13 cellular contexts compared by ENCODE assay signal in genomic region chr7:139018910-139019309, GRCh38. TPM values are rescaled to one million over a fixed set of nuclear protein-coding genes. Genes with fewer than 3 reads are reported as not detected.
DNase-seq lines count a peak whose midpoint lies in the region; ATAC-seq, FAIRE-seq and TF ChIP-seq lines count a peak whose summit lies in the region.
"Had no signal": no experiment of that assay in that cellular context is flagged by ENCODE, and none has a peak within 500 bp of the region (broad histone marks: within the 10 kb centered on the region; RNA-seq: fewer than 3 reads in every experiment).

No MANE protein-coding gene starts in this region.

- H3K4me1 ChIP-seq in A549 (peaks cover 11% of the 10 kb centered on the region; the same call in 2 of the 3 replicates), mucosa of descending colon (ENCODE audit: low read depth) (no peaks in the 10 kb centered on the region), small intestine (ENCODE audit: control insufficient read depth in 2 of 2, insufficient read depth in 1 of 2, low read depth in 1 of 2, low read length in 1 of 2) (no peaks in the 10 kb centered on the region)

- ATAC-seq in A549 (peak; percentile 3 to 16; a peak in 2 of 6 replicates), mucosa of descending colon (peak; percentile 23), GM21576 (IDR thresholded peaks at IDR 0.05; ENCODE audit: unreplicated experiment) (no peak), GM21529 (IDR thresholded peaks at IDR 0.05; ENCODE audit: unreplicated experiment) (no peak)
- ATAC-seq: CD8-positive, alpha-beta T cell had no signal

- no peaks in the 10 kb centered on the region for H3K27me3 ChIP-seq in small intestine (ENCODE audit: control insufficient read depth in 2 of 2, insufficient read depth in 2 of 2, low read length in 2 of 2)

- no peak for TF ChIP-seq RAD21 in A549 (conservative IDR thresholded peaks at IDR 0.05 in 1 of 2, IDR thresholded peaks at IDR 0.05 in 1 of 2)

- 83% methylated on average over 3 of the region's 3 CpGs for WGBS in A549 (ENCODE audit: missing lambda C conversion rate)
- WGBS in small intestine, 3 donors: 46 to 66% (median 47%) methylated on average over 3 of the region's 3 CpGs

- H3K9me3 ChIP-seq in A549 (no peaks in the 10 kb centered on the region), mucosa of descending colon (no peaks in the 10 kb centered on the region), small intestine (ENCODE audit: control insufficient read depth, low read depth) (no peaks in the 10 kb centered on the region)

- CTCF ChIA-PET in A549 (lab: Yijun Ruan, JAX): interaction anchor here (0.7 to 4.5 kb wide), 5 partner anchors 8 to 109 kb away, joined by 3 to 53 read pairs (median 10); no protein-coding TSS in a partner anchor

- H3K36me3 ChIP-seq in mucosa of descending colon (ENCODE audit: low read depth) (no peaks in the 10 kb centered on the region), small intestine (ENCODE audit: control insufficient read depth in 2 of 2, insufficient read depth in 2 of 2, low read length in 2 of 2) (peaks cover 0 to 2% of the 10 kb centered on the region in 2 donors)

- FAIRE-seq in A549 (lab: Jason Lieb, UNC): no peak
- FAIRE-seq in small intestine (lab: Jason Lieb, UNC): no peak
- FAIRE-seq: GM19239 had no signal

- TF ChIP-seq EP300 in A549 (IDR thresholded peaks at IDR 0.05): no peak

- intact Hi-C loops in mucosa of descending colon (cut with DNase I, micrococcal nuclease): no loop called here

- TF ChIP-seq POLR2A in A549 (IDR thresholded peaks at IDR 0.05; ENCODE audit: low read length): no peak

- POLR2A ChIA-PET in A549 (lab: Yijun Ruan, JAX): no interaction called here

- in situ Hi-C loops in SK-MEL-5 (cut with HindIII; ENCODE audit: low pct_unique_long_range_greater_than_20kb, low sequenced_read_pairs): no loop called here

- TF ChIP-seq CTCF in A549 (IDR thresholded peaks at IDR 0.05) (no peak), mucosa of descending colon (IDR thresholded peaks at IDR 0.05) (no peak)

- H3K4me2 ChIP-seq in A549: no peak overlapping the region

- no peak overlapping the region for H3K4me3 ChIP-seq in A549
- no peak overlapping the region for H3K4me3 ChIP-seq in mucosa of descending colon
- H3K4me3 ChIP-seq in small intestine (ENCODE audit: low read depth in 1 of 2, low read length in 2 of 2): no peak overlapping the region

- H3K27ac ChIP-seq in A549 (no peak overlapping the region), small intestine (ENCODE audit: low read depth in 1 of 2, low read length in 1 of 2) (no peak overlapping the region)

- DNase-seq in A549 (ENCODE audit: low read depth in 1 of 2, low spot score in 1 of 2) (no peak), SK-MEL-5 (ENCODE audit: low read depth, low spot score) (peak; percentile 90), mucosa of descending colon (no peak), small intestine (peak; percentile 36), GDM1 (lab: John Stamatoyannopoulos, UW) (no peak)
- DNase-seq: CD8-positive, alpha-beta T cell; COR-L47; DMS79; IMR-90; KG1 had no signal

TF ChIP-seq in A549, 52 proteins besides CTCF, POLR2A, EP300 and RAD21:
- TF ChIP-seq MAX (IDR thresholded peaks at IDR 0.05) (no peak), CHD2 (IDR thresholded peaks at IDR 0.05; ENCODE audit: low read length, partially characterized antibody) (no peak), BCL3 (IDR thresholded peaks at IDR 0.05) (no peak), ESRRA (IDR thresholded peaks at IDR 0.05; ENCODE audit: borderline replicate concordance, low read length) (no peak), ZNF302 (CRISPR knock-in tag; IDR thresholded peaks at IDR 0.05) (no peak), BHLHE40 (IDR thresholded peaks at IDR 0.05; ENCODE audit: low read depth, low read length) (no peak), EHF (CRISPR knock-in tag; IDR thresholded peaks at IDR 0.05) (no peak), KDM5A (IDR thresholded peaks at IDR 0.05) (no peak), PHF8 (IDR thresholded peaks at IDR 0.05; ENCODE audit: borderline replicate concordance, low read depth) (no peak), NPAS2 (CRISPR knock-in tag; IDR thresholded peaks at IDR 0.05; ENCODE audit: borderline replicate concordance) (no peak)

RNA-seq across cellular contexts. Expression of gene ZC3HAV1L, which starts 16.9 kb away (rescaled TPM):
- 15.6 and 23.4 TPM in 2 replicates for polyA plus RNA-seq in A549 (2011; rRNA removed)
- polyA plus RNA-seq in A549 (2012; cell fraction: cytosol; rRNA removed): 10.6 and 17.1 TPM in 2 replicates
- 10.0 and 12.1 TPM in 2 replicates for polyA plus RNA-seq in A549 (2012; cell fraction: nucleus; rRNA removed)
- polyA plus RNA-seq in A549 (2017; fragmentation: RNase III; extraction: RNeasy Plus Mini Kit Qiagen cat#74134 plus additional on column Dnase treatment): 8.7 to 9.7 TPM (median 8.8 TPM) in 3 replicates
- 15.0 and 16.0 TPM in 2 replicates for polyA minus RNA-seq in A549 (2011; rRNA and poly(A)+ RNA removed)
- 16.2 and 16.7 TPM in 2 replicates for total RNA-seq in SK-MEL-5 (2014; rRNA removed; shearing (Covaris generic))
- polyA plus RNA-seq in SK-MEL-5 (2015; cell fraction: cytosol; rRNA removed): 35.1 and 49.6 TPM in 2 replicates
- 42.4 and 42.7 TPM in 2 replicates for polyA plus RNA-seq in SK-MEL-5 (2015; cell fraction: nucleus; rRNA removed)
- total RNA-seq in mucosa of descending colon: 1 to 10 TPM; 6.0 to 9.1 (median 6.5) TPM
- polyA plus RNA-seq in small intestine: 1 to 10 TPM in 1 of 3 donors, not detected in 2; 1.7 TPM

RNA-seq across cellular contexts. Expression of gene KIAA1549, which starts 37.7 kb away (rescaled TPM):
- polyA plus RNA-seq in A549 (2011; rRNA removed) (4.1 and 9.2 TPM in 2 replicates), A549 (2017; fragmentation: RNase III; extraction: RNeasy Plus Mini Kit Qiagen cat#74134 plus additional on column Dnase treatment) (4.4 to 4.7 TPM (median 4.7 TPM) in 3 replicates), small intestine (1 to 10 TPM in 1 of 3 donors, under 1 TPM in 2; under 0.01 to 2.1 (median 0.27) TPM)
- polyA plus RNA-seq in A549 (2012; cell fraction: cytosol; rRNA removed): 2.0 and 2.9 TPM in 2 replicates
- polyA plus RNA-seq in A549 (2012; cell fraction: nucleus; rRNA removed): 3.7 and 5.2 TPM in 2 replicates
- polyA minus RNA-seq in A549 (2011; rRNA and poly(A)+ RNA removed): 13.1 and 13.3 TPM in 2 replicates
- total RNA-seq in SK-MEL-5 (2014; rRNA removed; shearing (Covaris generic)): 2.7 and 3.0 TPM in 2 replicates
- 8.8 and 15.0 TPM in 2 replicates for polyA plus RNA-seq in SK-MEL-5 (2015; cell fraction: cytosol; rRNA removed)
- polyA plus RNA-seq in SK-MEL-5 (2015; cell fraction: nucleus; rRNA removed): 6.8 and 8.1 TPM in 2 replicates
- 1 to 10 TPM; 2.0 to 4.2 (median 2.1) TPM for total RNA-seq in mucosa of descending colon

Comparison
In these comparisons a context has a peak if more than half of its experiments do, and no peak if none do; other contexts are left out.
1. ATAC-seq: peak in A549 (2 of 2) and mucosa of descending colon (single experiment); none in GM21576 (single experiment) and GM21529 (single experiment).
2. DNase-seq: peak in SK-MEL-5 (single experiment) and small intestine (single experiment); none in A549 (0 of 2), mucosa of descending colon (0 of 3) and GDM1 (single experiment).